Comparison of ENCODE assay signal across 8 cellular contexts in the genomic region with DNA sequence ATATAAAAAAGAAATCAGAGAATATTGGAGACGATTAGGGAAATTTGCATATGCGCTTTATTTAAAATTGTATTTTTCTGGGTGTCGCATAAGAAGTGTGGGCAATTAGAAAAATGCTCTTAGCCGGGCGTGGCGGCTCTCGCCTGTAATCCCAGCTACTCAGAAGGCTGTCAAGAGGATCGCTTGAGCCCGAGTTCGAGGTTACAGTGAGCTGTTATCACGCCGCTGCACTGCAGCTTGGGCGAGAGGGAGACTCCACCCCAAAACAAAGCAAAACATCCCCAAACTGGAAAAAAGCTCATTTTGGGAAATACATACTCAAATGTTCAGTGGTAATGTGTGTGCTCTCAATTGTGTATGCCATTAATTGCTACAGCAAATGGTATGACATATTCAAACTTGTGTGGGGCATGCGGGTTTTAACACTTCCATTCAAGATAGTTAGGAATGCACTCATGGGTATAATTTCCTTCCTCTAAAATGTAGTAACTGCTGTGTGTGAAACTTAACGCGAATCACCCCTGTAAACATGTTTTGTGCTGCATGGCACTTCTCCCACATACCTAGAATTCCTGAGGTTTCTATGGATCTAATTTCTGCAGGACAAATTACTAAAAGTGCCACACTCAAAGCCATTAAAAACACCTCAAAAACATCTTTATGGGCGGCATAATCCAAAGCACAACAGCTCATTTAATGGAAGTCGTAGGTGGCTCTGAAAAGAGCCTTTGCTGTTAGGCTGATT. TPM values are rescaled to one million over a fixed set of nuclear protein-coding genes. Genes with fewer than 3 reads are reported as not detected.
A peak's percentile ranks its signal among the peaks of the same experiment; 100 is the strongest.
DNase-seq lines count a peak whose midpoint lies in the region; ATAC-seq and TF ChIP-seq lines count a peak whose summit lies in the region.

No MANE protein-coding gene starts in this region.

- intact Hi-C loops in adrenal gland (cut with DNase I) = no loop called here

- H3K9me3 ChIP-seq in adrenal gland (replicated peaks in 1 of 3) (no peaks in the 10 kb centered on the region), iPS DF 6.9 (ENCODE audit: control insufficient read depth, insufficient read depth, low read length) (no peaks in the 10 kb centered on the region)

- peak; percentile 36 for DNase-seq in activated CD4-positive, CD25-positive, alpha-beta regulatory T cell treated with anti-CD3 and anti-CD28 coated beads, Interleukin-2, amount 50 U/mL, for 72 hours
- no peak for DNase-seq in activated CD4-positive, CD25-positive, alpha-beta regulatory T cell (lab: John Stamatoyannopoulos, UW)
- DNase-seq in NCI-H226 = peak; percentile 42
- peak in 4 of 7 donors; percentile 34 to 51 (median 44) for DNase-seq in adrenal gland
- no peak for DNase-seq in iPS DF 6.9 (ENCODE audit: low read depth, low spot score)
- no peak for DNase-seq in skeletal muscle cell (ENCODE audit: low read depth)
- DNase-seq in HPDE6-E6E7 (ENCODE audit: extremely low spot score) = no peak

- H3K4me3 ChIP-seq in adrenal gland = peak overlapping the region in 3 of 4 donors; percentile 11 to 62 (median 61)
- H3K4me3 ChIP-seq in iPS DF 6.9 (ENCODE audit: low read length) = peak overlapping the region; percentile 76; the same call in 1 of the 2 replicates
- peak overlapping the region; percentile 63 for H3K4me3 ChIP-seq in skeletal muscle cell (ENCODE audit: low read depth, low read length)

- H3K27me3 ChIP-seq in adrenal gland = no peaks in the 10 kb centered on the region
- no peaks in the 10 kb centered on the region for H3K27me3 ChIP-seq in iPS DF 6.9 (ENCODE audit: control insufficient read depth, insufficient read depth, low read length)

- H3K27ac ChIP-seq in adrenal gland (peak overlapping the region; percentile 93 to 97 (median 94)), iPS DF 6.9 (ENCODE audit: low read length) (peak overlapping the region; percentile 2)

- TF ChIP-seq CTCF in adrenal gland (IDR thresholded peaks at IDR 0.05) = no peak

- 0 to 1% (median 1%) methylated on average over 18 of the region's 18 CpGs for WGBS in adrenal gland, 4 donors
- WGBS in iPS DF 6.9 (ENCODE audit: insufficient coverage, insufficient read length) = no CpG with 5 or more reads among the region's 18 CpGs

- H3K36me3 ChIP-seq in adrenal gland (replicated peaks in 1 of 2) (no peaks in the 10 kb centered on the region), iPS DF 6.9 (ENCODE audit: control insufficient read depth, insufficient read depth, low read length) (no peaks in the 10 kb centered on the region)

- no peak for ATAC-seq in GM21786 (IDR thresholded peaks at IDR 0.05; ENCODE audit: unreplicated experiment)

- H3K4me1 ChIP-seq in adrenal gland (replicated peaks in 1 of 2) (peaks cover 11 to 25% of the 10 kb centered on the region in 2 donors), iPS DF 6.9 (ENCODE audit: control insufficient read depth, insufficient read depth, low read length) (peaks cover 2% of the 10 kb centered on the region; the same call in 1 of the 2 replicates)

- no peak for TF ChIP-seq POLR2A in adrenal gland (IDR thresholded peaks at IDR 0.05)

RNA-seq across cellular contexts. Expression of a gene that starts 54.7 kb away (rescaled TPM):
- total RNA-seq in adrenal gland = 10 to 100 TPM; 12.9 to 32.1 (median 23.6) TPM
- 10 to 100 TPM in 1 of 3 donors, 1 to 10 TPM in 2; 6.2 to 15.9 (median 6.4) TPM for polyA plus RNA-seq in adrenal gland

Comparison
In these comparisons a context has a peak if more than half of its experiments do, and no peak if none do; other contexts are left out.
1. DNase-seq: peak in activated CD4-positive, CD25-positive, alpha-beta regulatory T cell treated with anti-CD3 and anti-CD28 coated beads, Interleukin-2, amount 50 U/mL, for 72 hours (single experiment), NCI-H226 (single experiment) and adrenal gland (4 of 7); none in activated CD4-positive, CD25-positive, alpha-beta regulatory T cell (0 of 4), iPS DF 6.9 (single experiment), skeletal muscle cell (single experiment) and HPDE6-E6E7 (single experiment).
2. Peak in every context shown above with its lines, with median percentiles within 50 percentile points of each other: H3K4me3 ChIP-seq.